In genomic region chr11:27291302-27291889, GRCh38 we compare ENCODE assay signal across 9 cellular contexts.
DNase-seq lines count a peak whose midpoint lies in the region; ATAC-seq and TF ChIP-seq lines count a peak whose summit lies in the region.
"Had no signal": no experiment of that assay in that cellular context is flagged by ENCODE, and none has a peak within 500 bp of the region (broad histone marks: within the 10 kb centered on the region; RNA-seq: fewer than 3 reads in every experiment).

No MANE protein-coding gene starts in this region.

- ATAC-seq in GM18502 (IDR thresholded peaks at IDR 0.05; ENCODE audit: poor library complexity, unreplicated experiment) (no peak), GM18868 (IDR thresholded peaks at IDR 0.05; ENCODE audit: unreplicated experiment) (no peak)

- H3K9me2 ChIP-seq in PC-9 (ENCODE audit: insufficient read depth), result no peaks in the 10 kb centered on the region

- H3K4me1 ChIP-seq in mammary epithelial cell (ENCODE audit: insufficient read depth, low read length) (peaks cover 10% of the 10 kb centered on the region), PC-9 (replicated peaks; ENCODE audit: insufficient read depth) (no peaks in the 10 kb centered on the region)

- H4K20me1 ChIP-seq in mammary epithelial cell (ENCODE audit: insufficient read depth, low read length) (no peaks in the 10 kb centered on the region), PC-9 (ENCODE audit: insufficient read depth) (no peaks in the 10 kb centered on the region)

- in situ Hi-C loops in mammary epithelial cell (cut with MboI; ENCODE audit: low sequenced_read_pairs in 2 of 2), result loop anchor here in 1 of 2 donors (10.0 kb wide), 1 partner anchor 107 kb away; no protein-coding TSS in a partner anchor

- CTCF ChIA-PET in mammary epithelial cell (lab: Charles Lee; ENCODE audit: low non-redundant PET) (no interaction called here), PC-9 (lab: Charles Lee) (no interaction called here)

- H3K4me3 ChIP-seq in mammary epithelial cell (replicated peaks in 1 of 3; ENCODE audit: insufficient read depth in 1 of 3, low read depth in 2 of 3, low read length in 3 of 3), result no peak overlapping the region
- H3K4me3 ChIP-seq in PC-9, result no peak overlapping the region
- H3K4me3 ChIP-seq: left ventricle myocardium inferior had no signal

- H2AFZ ChIP-seq in mammary epithelial cell (ENCODE audit: low read depth, low read length) (no peak overlapping the region), PC-9 (no peak overlapping the region)

- no peak overlapping the region for H3K9ac ChIP-seq in mammary epithelial cell (ENCODE audit: insufficient read depth, low read length)

- H3K4me2 ChIP-seq in mammary epithelial cell (ENCODE audit: insufficient read depth, low read depth, low read length) (no peak overlapping the region), PC-9 (no peak overlapping the region)

- WGBS in mammary epithelial cell (ENCODE audit: low coverage, missing lambda C conversion rate), result 75% methylated on average over 6 of the region's 6 CpGs

- TF ChIP-seq CTCF in mammary epithelial cell (conservative IDR thresholded peaks at IDR 0.05 in 1 of 2, IDR thresholded peaks at IDR 0.05 in 1 of 2; ENCODE audit: extremely low read depth in 1 of 2, insufficient read depth in 1 of 2, low read depth in 1 of 2, low read length in 2 of 2) (no peak), PC-9 (conservative IDR thresholded peaks at IDR 0.05) (no peak)

- intact Hi-C loops in mammary epithelial cell (cut with micrococcal nuclease), result no loop called here
- intact Hi-C loops in PC-9 (cut with micrococcal nuclease; ENCODE audit: unreplicated experiment), result no loop called here

- no peaks in the 10 kb centered on the region for H3K9me3 ChIP-seq in mammary epithelial cell (replicated peaks; ENCODE audit: insufficient read depth, low read length)
- H3K9me3 ChIP-seq in PC-9 (ENCODE audit: insufficient read depth, low read depth), result peaks cover 11% of the 10 kb centered on the region

- dilution Hi-C loops in mammary epithelial cell (cut with HindIII; ENCODE audit: low sequenced_read_pairs), result no loop called here

- H3K36me3 ChIP-seq in mammary epithelial cell (ENCODE audit: insufficient read depth, low read length), result no peaks in the 10 kb centered on the region
- H3K36me3 ChIP-seq in PC-9 (ENCODE audit: low read depth), result no peaks in the 10 kb centered on the region
- H3K36me3 ChIP-seq: left ventricle myocardium inferior had no signal

- H3K27me3 ChIP-seq in mammary epithelial cell (ENCODE audit: insufficient read depth, low read length), result no peaks in the 10 kb centered on the region
- H3K27me3 ChIP-seq in PC-9 (ENCODE audit: insufficient read depth, low read depth), result no peaks in the 10 kb centered on the region

- H3F3A ChIP-seq in PC-9 (ENCODE audit: insufficient read depth, low read depth), result 0 out of 2 replicates have a peak, but pooled peaks cover 3% of the 10 kb centered on the region

- H3K27ac ChIP-seq in mammary epithelial cell (ENCODE audit: insufficient read depth, low read depth, low read length) (no peak overlapping the region), PC-9 (no peak overlapping the region)
- H3K27ac ChIP-seq: left ventricle myocardium inferior had no signal

- POLR2A ChIA-PET in PC-9 (lab: Charles Lee; ENCODE audit: unreplicated experiment), result interaction anchor here (0.6 kb wide), 1 partner anchor 124 kb away, joined by 3 read pairs; no protein-coding TSS in a partner anchor

- BruUV-seq in mammary epithelial cell (replicated peaks; lab: Mats Ljungman, UMichigan) (no TSS peak), PC-9 (replicated peaks; lab: Mats Ljungman, UMichigan) (no TSS peak)

- DNase-seq in NCI-H748 (lab: John Stamatoyannopoulos, UW; ENCODE audit: unreplicated experiment) (peak; percentile 35), NCI-H748 treated with DMSO at 0.1 percent for 48 hours (lab: John Stamatoyannopoulos, UW) (no peak), LHCN-M2 (ENCODE audit: low read depth) (peak; percentile 41), mammary epithelial cell (peak; percentile 62), mucosa of gallbladder (ENCODE audit: low spot score) (peak; percentile 15), PC-9 (no peak)
- DNase-seq: left ventricle myocardium inferior had no signal

- H3K79me2 ChIP-seq in mammary epithelial cell (ENCODE audit: insufficient read depth, low read length) (no peaks in the 10 kb centered on the region), PC-9 (ENCODE audit: low read depth) (no peaks in the 10 kb centered on the region)

Comparison
In these comparisons a context has a peak if more than half of its experiments do, and no peak if none do; other contexts are left out.
1. DNase-seq: peak in NCI-H748 (single experiment), LHCN-M2 (single experiment), mammary epithelial cell (single experiment) and mucosa of gallbladder (single experiment); none in NCI-H748 treated with DMSO at 0.1 percent for 48 hours (single experiment) and PC-9 (0 of 2).